In genomic region chr7:101099969-101100781, GRCh38 we compare ENCODE assay signal across 1 cellular context.
TF ChIP-seq lines count a peak whose summit lies in the region.

No MANE protein-coding gene starts in this region.

TF ChIP-seq in K562, 482 proteins besides CTCF, POLR2A, EP300 and RAD21 (continued from another document and continues in another):
- 0 out of 2 replicates have a peak, but pooled peaks have one; percentile 38 for TF ChIP-seq FOXO4 (CRISPR knock-in tag; IDR thresholded peaks at IDR 0.05)
- peak; percentile 98 for TF ChIP-seq ZNF592 (IDR thresholded peaks at IDR 0.05)
- no peak for TF ChIP-seq CC2D1A (IDR thresholded peaks at IDR 0.05)
- TF ChIP-seq PHF8 (IDR thresholded peaks at IDR 0.05; ENCODE audit: borderline replicate concordance, low read length), result peak; percentile 56; the same call in 1 of the 2 replicates
- peak; percentile 89 to 95 for TF ChIP-seq MNT (conservative IDR thresholded peaks at IDR 0.05)
- TF ChIP-seq ESRRA (IDR thresholded peaks at IDR 0.05; ENCODE audit: borderline replicate concordance, low read depth), result peak; percentile 70; the same call in 1 of the 2 replicates
- TF ChIP-seq KDM4B (IDR thresholded peaks at IDR 0.05; ENCODE audit: borderline replicate concordance in 2 of 2, low read depth in 1 of 2), result peak in 1 of 2 experiments; percentile 69; a peak in 2 of 4 replicates
- no peak for TF ChIP-seq ZFP1 (CRISPR knock-in tag; IDR thresholded peaks at IDR 0.05)
- no peak for TF ChIP-seq POLR2H (tag; IDR thresholded peaks at IDR 0.05; ENCODE audit: low read depth)
- TF ChIP-seq TEAD1 (CRISPR knock-in tag; IDR thresholded peaks at IDR 0.05), result peak; percentile 38 to 70
- TF ChIP-seq ZNF584 (CRISPR knock-in tag; IDR thresholded peaks at IDR 0.05; ENCODE audit: low read depth), result peak; percentile 48; the same call in 1 of the 2 replicates
- TF ChIP-seq BMI1 (IDR thresholded peaks at IDR 0.05; ENCODE audit: low read length), result no peak
- TF ChIP-seq NONO (IDR thresholded peaks at IDR 0.05; ENCODE audit: low read depth in 2 of 2, low read length in 1 of 2), result peak in 1 of 2 experiments; percentile 24; a peak in 1 of 4 replicates
- no peak for TF ChIP-seq IRF9 (tag; IDR thresholded peaks at IDR 0.05)
- TF ChIP-seq ATF2 (CRISPR knock-in tag; IDR thresholded peaks at IDR 0.05), result no peak
- peak; percentile 4; the same call in 1 of the 2 replicates for TF ChIP-seq MECOM (CRISPR knock-in tag; IDR thresholded peaks at IDR 0.05)
- no peak for TF ChIP-seq SMAD1 (IDR thresholded peaks at IDR 0.05; ENCODE audit: low read depth, low read length, partially characterized antibody)
- TF ChIP-seq E2F5 (CRISPR knock-in tag; IDR thresholded peaks at IDR 0.05), result no peak
- no peak for TF ChIP-seq SRSF9 (IDR thresholded peaks at IDR 0.05; ENCODE audit: borderline replicate concordance, low read depth, low read length)
- no peak for TF ChIP-seq U2AF2 (optimal IDR thresholded peaks at IDR 0.05; ENCODE audit: low read depth, low read length)
- TF ChIP-seq ZNF644 (tag; IDR thresholded peaks at IDR 0.05; ENCODE audit: low read depth), result 0 out of 2 replicates have a peak, but pooled peaks have one; percentile 31
- peak; percentile 59; the same call in 1 of the 2 replicates for TF ChIP-seq ETV1 (tag; conservative IDR thresholded peaks at IDR 0.05; ENCODE audit: low read depth)
- peak; percentile 64 for TF ChIP-seq POLR2B (IDR thresholded peaks at IDR 0.05; ENCODE audit: low read depth, partially characterized antibody)
- peak; percentile 91 for TF ChIP-seq XRCC5 (IDR thresholded peaks at IDR 0.05; ENCODE audit: low read depth, low read length)
- TF ChIP-seq ELF2 (CRISPR knock-in tag; IDR thresholded peaks at IDR 0.05), result 0 out of 2 replicates have a peak, but pooled peaks have one; percentile 7
- TF ChIP-seq NFATC3 (IDR thresholded peaks at IDR 0.05), result no peak
- TF ChIP-seq ZNF77 (CRISPR knock-in tag; IDR thresholded peaks at IDR 0.05), result 0 out of 2 replicates have a peak, but pooled peaks have one; percentile 30
- no peak for TF ChIP-seq ETS2 (tag; IDR thresholded peaks at IDR 0.05; ENCODE audit: borderline replicate concordance, poor library complexity, severe bottlenecking)
- peak; percentile 91 for TF ChIP-seq HDAC2 (IDR thresholded peaks at IDR 0.05)
- 0 out of 2 replicates have a peak, but pooled peaks have one; percentile 25 for TF ChIP-seq ZNF707 (CRISPR knock-in tag; conservative IDR thresholded peaks at IDR 0.05)
- TF ChIP-seq NFE2 (IDR thresholded peaks at IDR 0.05; ENCODE audit: low read depth), result peak; percentile 100
- TF ChIP-seq CXXC5 (CRISPR knock-in tag; IDR thresholded peaks at IDR 0.05), result peak; percentile 70
- peak; percentile 57; the same call in 1 of the 2 replicates for TF ChIP-seq POLR2AphosphoS5 (IDR thresholded peaks at IDR 0.05; ENCODE audit: control insufficient read depth, insufficient read depth, low read depth, low read length)
- no peak for TF ChIP-seq ATF1 (CRISPR knock-in tag; IDR thresholded peaks at IDR 0.05)
- peak; percentile 81 for TF ChIP-seq ATF1 (tag; IDR thresholded peaks at IDR 0.05)
- 0 out of 2 replicates have a peak, but pooled peaks have one; percentile 72 for TF ChIP-seq TCF7 (IDR thresholded peaks at IDR 0.05; ENCODE audit: borderline replicate concordance)
- peak; percentile 88 for TF ChIP-seq CREB3L1 (IDR thresholded peaks at IDR 0.05; ENCODE audit: borderline replicate concordance, low read depth)
- no peak; the same call in 1 of the 2 replicates for TF ChIP-seq ATF6 (CRISPR knock-in tag; IDR thresholded peaks at IDR 0.05)
- TF ChIP-seq SMARCB1 (IDR thresholded peaks at IDR 0.05; ENCODE audit: insufficient read length, low read depth), result peak; percentile 73
- TF ChIP-seq HNRNPH1 (optimal IDR thresholded peaks at IDR 0.05; ENCODE audit: low read depth, low read length), result no peak
- no peak for TF ChIP-seq ZFPM2 (CRISPR knock-in tag; IDR thresholded peaks at IDR 0.05)
- no peak for TF ChIP-seq STAT5B (CRISPR knock-in tag; IDR thresholded peaks at IDR 0.05)
- no peak for TF ChIP-seq PBX2 (CRISPR knock-in tag; IDR thresholded peaks at IDR 0.05; ENCODE audit: low read depth)
- TF ChIP-seq PBX2 (tag; conservative IDR thresholded peaks at IDR 0.05; ENCODE audit: low read depth), result peak; percentile 69
- peak; percentile 87 for TF ChIP-seq VEZF1 (CRISPR knock-in tag; IDR thresholded peaks at IDR 0.05)
- no peak for TF ChIP-seq DNMT1 (IDR thresholded peaks at IDR 0.05)
- TF ChIP-seq SMARCC2 (IDR thresholded peaks at IDR 0.05; ENCODE audit: low read depth), result peak; percentile 97
